ENCODE assay signal across 8 cellular contexts in the genomic region with DNA sequence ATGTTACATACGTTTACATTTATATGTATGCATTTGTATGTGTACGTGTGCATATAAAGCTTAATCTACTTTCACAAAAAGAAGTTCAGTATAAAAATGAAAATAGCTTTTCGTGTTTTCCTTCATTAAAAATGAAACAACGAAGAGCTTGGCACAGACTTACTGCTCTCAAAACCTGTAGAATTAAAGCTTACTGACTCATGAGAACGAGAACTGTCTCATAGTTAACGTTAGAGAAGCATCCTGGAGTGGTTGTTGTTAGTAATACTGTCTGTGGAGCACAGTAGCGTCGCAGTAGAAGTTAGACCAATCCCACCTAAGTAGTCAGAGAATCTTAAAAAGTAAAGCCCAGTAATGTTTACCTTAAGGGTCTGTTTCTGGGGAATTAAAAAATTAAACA. TPM values are rescaled to one million over a fixed set of nuclear protein-coding genes. Genes with fewer than 3 reads are reported as not detected.
DNase-seq lines count a peak whose midpoint lies in the region; ATAC-seq, FAIRE-seq and TF ChIP-seq lines count a peak whose summit lies in the region.

No MANE protein-coding gene starts in this region.

- no peaks in the 10 kb centered on the region for H3K27me3 ChIP-seq in endodermal cell (ENCODE audit: control insufficient read depth, insufficient read depth, low read length, poor library complexity, severe bottlenecking)
- H3K27me3 ChIP-seq in osteoblast (ENCODE audit: insufficient read depth, low read length) = no peaks in the 10 kb centered on the region

- H3K4me1 ChIP-seq in endodermal cell (ENCODE audit: control insufficient read depth, insufficient read depth, low read length) (peaks cover 5% of the 10 kb centered on the region), osteoblast (ENCODE audit: insufficient read depth, low read length) (peaks cover 62% of the 10 kb centered on the region)

- peaks cover 39% of the 10 kb centered on the region for H3K4me1 Mint-ChIP-seq in endodermal cell

- no peak for ATAC-seq in HG03108 (IDR thresholded peaks at IDR 0.05; ENCODE audit: unreplicated experiment)

- H3K27ac ChIP-seq in endodermal cell (ENCODE audit: low read depth, low read length) (no peak overlapping the region), osteoblast (ENCODE audit: low read depth, low read length) (peak overlapping the region; percentile 89)

- no peaks in the 10 kb centered on the region for H3K27me3 Mint-ChIP-seq in endodermal cell (ENCODE audit: insufficient read depth)

- 50 to 62% methylated on average over 3 to 7 of the region's 8 CpGs for WGBS in endodermal cell (ENCODE audit: insufficient coverage in 1 of 2, insufficient read length in 1 of 2), 2 experiments

- H3K4me2 ChIP-seq in osteoblast (ENCODE audit: insufficient read depth, low read length) = peak overlapping the region; percentile 99

- no peaks in the 10 kb centered on the region for H3K9me3 Mint-ChIP-seq in endodermal cell

- TF ChIP-seq CTCF in endodermal cell (conservative IDR thresholded peaks at IDR 0.05) (no peak), osteoblast (IDR thresholded peaks at IDR 0.05; ENCODE audit: extremely low read depth, low read depth, low read length) (no peak)

- H3K36me3 ChIP-seq in endodermal cell (ENCODE audit: control insufficient read depth, insufficient read depth, low read length) (peaks cover 15% of the 10 kb centered on the region), osteoblast (ENCODE audit: insufficient read depth, low read length) (no peaks in the 10 kb centered on the region)

- peak overlapping the region; percentile 84 for H3K4me3 Mint-ChIP-seq in endodermal cell

- no peak overlapping the region for H2AFZ ChIP-seq in osteoblast (ENCODE audit: low read length)

- H3K4me3 ChIP-seq in endodermal cell (ENCODE audit: low read length) = peak overlapping the region; percentile 98
- peak overlapping the region; percentile 87 for H3K4me3 ChIP-seq in osteoblast (ENCODE audit: insufficient read depth, low read length)

- peaks cover 12% of the 10 kb centered on the region for H4K20me1 ChIP-seq in osteoblast (ENCODE audit: insufficient read depth, low read length)

- H3K9me3 ChIP-seq in endodermal cell (ENCODE audit: control insufficient read depth, low read length) (no peaks in the 10 kb centered on the region), osteoblast (ENCODE audit: low read depth, low read length) (no peaks in the 10 kb centered on the region)

- DNase-seq in NOMO-1 treated with DMSO at 0.1 percent for 48 hours (lab: John Stamatoyannopoulos, UW; ENCODE audit: unreplicated experiment) (peak; percentile 20), NOMO-1 treated with dmso at 0.1 percent for 144 hours (lab: John Stamatoyannopoulos, UW; ENCODE audit: unreplicated experiment) (no peak), RCC 7860 (ENCODE audit: low spot score) (peak; percentile 40), endodermal cell (no peak), osteoblast (ENCODE audit: insufficient read length, low spot score, missing footprints) (peak; percentile 77), cerebellum (ENCODE audit: low spot score) (no peak), NCI-H2171 (lab: John Stamatoyannopoulos, UW) (no peak)

- peaks cover 62% of the 10 kb centered on the region for H3K79me2 ChIP-seq in osteoblast (ENCODE audit: insufficient read depth, low read length)

- peak overlapping the region; percentile 75 for H3K27ac Mint-ChIP-seq in endodermal cell

- H3K9ac ChIP-seq in endodermal cell (ENCODE audit: extremely low read depth, low read length, poor library complexity, severe bottlenecking) = peak overlapping the region; percentile 95

- FAIRE-seq in RCC 7860 (lab: Jason Lieb, UNC) = peak; percentile 4

- peaks cover 25% of the 10 kb centered on the region for H3K36me3 Mint-ChIP-seq in endodermal cell (ENCODE audit: low read depth)

RNA-seq across cellular contexts. Expression of gene MAT2B, which starts 1.3 kb away (rescaled TPM):
- total RNA-seq in endodermal cell (10 to 100 TPM; 45.4 to 47.7 TPM), osteoblast (46.7 and 52.2 TPM in 2 replicates), cerebellum (33.4 TPM)
- 83.1 TPM for polyA plus RNA-seq in endodermal cell (2013, experiment 1 of 2)
- 71.7 TPM for polyA plus RNA-seq in endodermal cell (2013, experiment 2 of 2)

RNA-seq across cellular contexts. Expression of gene HMMR, which starts 46.3 kb away (rescaled TPM):
- total RNA-seq in endodermal cell = 10 to 100 TPM; 36.9 to 63.7 TPM
- polyA plus RNA-seq in endodermal cell (2013, experiment 1 of 2) = 63.8 TPM
- polyA plus RNA-seq in endodermal cell (2013, experiment 2 of 2) = 76.6 TPM
- total RNA-seq in osteoblast = 2.5 and 2.9 TPM in 2 replicates
- 6.1 TPM for total RNA-seq in cerebellum

RNA-seq across cellular contexts. Expression of gene NUDCD2, which starts 46.8 kb away (rescaled TPM):
- 10 to 100 TPM; 36.0 to 73.0 TPM for total RNA-seq in endodermal cell
- polyA plus RNA-seq in endodermal cell (2013, experiment 1 of 2) = 46.1 TPM
- polyA plus RNA-seq in endodermal cell (2013, experiment 2 of 2) = 38.6 TPM
- total RNA-seq in osteoblast = 5.9 and 7.2 TPM in 2 replicates
- total RNA-seq in cerebellum = 21.9 TPM

Comparison
In these comparisons a context has a peak if more than half of its experiments do, and no peak if none do; other contexts are left out.
1. DNase-seq: peak in NOMO-1 treated with DMSO at 0.1 percent for 48 hours (single experiment), RCC 7860 (single experiment) and osteoblast (single experiment); none in NOMO-1 treated with dmso at 0.1 percent for 144 hours (single experiment), endodermal cell (single experiment), cerebellum (single experiment) and NCI-H2171 (single experiment).